8 cellular contexts compared by ENCODE assay signal in genomic region chr22:49847751-49848689, GRCh38. TPM values are rescaled to one million over a fixed set of nuclear protein-coding genes. Genes with fewer than 3 reads are reported as not detected.
A peak's percentile ranks its signal among the peaks of the same experiment; 100 is the strongest.
DNase-seq lines count a peak whose midpoint lies in the region; ATAC-seq and TF ChIP-seq lines count a peak whose summit lies in the region.

No MANE protein-coding gene starts in this region.

- H3K4me1 ChIP-seq in vagina: peaks cover 21% of the 10 kb centered on the region

- H3K36me3 ChIP-seq in vagina: no peaks in the 10 kb centered on the region

- H3K27me3 Mint-ChIP-seq in activated naive CD4-positive, alpha-beta T cell treated with anti-CD3 and anti-CD28 coated beads, Interleukin-2, amount 50 U/mL, for 24 hours: no peaks in the 10 kb centered on the region
- peaks cover 88% of the 10 kb centered on the region for H3K27me3 Mint-ChIP-seq in mesothelial cell of epicardium (ENCODE audit: low read depth)

- H3K27me3 ChIP-seq in vagina: peaks cover 9% of the 10 kb centered on the region

- no peak for ATAC-seq in GM19324 (IDR thresholded peaks at IDR 0.05; ENCODE audit: low FRiP score, unreplicated experiment)

- H3K4me3 ChIP-seq in choroid plexus epithelial cell (ENCODE audit: low read depth, low read length) (peak overlapping the region; percentile 29), vagina (peak overlapping the region; percentile 38 to 52)

- no peak overlapping the region for H3K27ac Mint-ChIP-seq in activated naive CD4-positive, alpha-beta T cell treated with anti-CD3 and anti-CD28 coated beads, Interleukin-2, amount 50 U/mL, for 24 hours
- no peak overlapping the region for H3K27ac Mint-ChIP-seq in mesothelial cell of epicardium

- no peaks in the 10 kb centered on the region for H3K36me3 Mint-ChIP-seq in activated naive CD4-positive, alpha-beta T cell treated with anti-CD3 and anti-CD28 coated beads, Interleukin-2, amount 50 U/mL, for 24 hours
- no peaks in the 10 kb centered on the region for H3K36me3 Mint-ChIP-seq in mesothelial cell of epicardium

- DNase-seq in activated naive CD4-positive, alpha-beta T cell treated with Interleukin-2 at 50 U/mL for 16 hours: no peak
- DNase-seq in choroid plexus epithelial cell (ENCODE audit: low read depth) (no peak), mesothelial cell of epicardium (ENCODE audit: low spot score in 2 of 2, unreplicated experiment in 2 of 2) (no peak), vagina (ENCODE audit: extremely low spot score in 2 of 2) (no peak), DMS79 (lab: John Stamatoyannopoulos, UW) (no peak), RKO (ENCODE audit: low spot score) (no peak)

- H3K4me1 Mint-ChIP-seq in activated naive CD4-positive, alpha-beta T cell treated with anti-CD3 and anti-CD28 coated beads, Interleukin-2, amount 50 U/mL, for 24 hours: peaks cover 18% of the 10 kb centered on the region
- H3K4me1 Mint-ChIP-seq in mesothelial cell of epicardium: no peaks in the 10 kb centered on the region

- intact Hi-C loops in vagina (cut with DNase I): no loop called here

- H3K27ac ChIP-seq in vagina: no peak overlapping the region

- H3K9me3 Mint-ChIP-seq in activated naive CD4-positive, alpha-beta T cell treated with anti-CD3 and anti-CD28 coated beads, Interleukin-2, amount 50 U/mL, for 24 hours: no peaks in the 10 kb centered on the region
- H3K9me3 Mint-ChIP-seq in mesothelial cell of epicardium: no peaks in the 10 kb centered on the region

- no peak for TF ChIP-seq POLR2A in vagina (IDR thresholded peaks at IDR 0.05)

- H3K9me3 ChIP-seq in vagina: no peaks in the 10 kb centered on the region

- H3K4me3 Mint-ChIP-seq in activated naive CD4-positive, alpha-beta T cell treated with anti-CD3 and anti-CD28 coated beads, Interleukin-2, amount 50 U/mL, for 24 hours: peak overlapping the region; percentile 55
- H3K4me3 Mint-ChIP-seq in mesothelial cell of epicardium: peak overlapping the region; percentile 47

- no peak for TF ChIP-seq CTCF in choroid plexus epithelial cell (conservative IDR thresholded peaks at IDR 0.05; ENCODE audit: low read depth, low read length)
- no peak for TF ChIP-seq CTCF in mesothelial cell of epicardium (IDR thresholded peaks at IDR 0.05; ENCODE audit: unreplicated experiment)
- TF ChIP-seq CTCF in vagina (IDR thresholded peaks at IDR 0.05): no peak

RNA-seq across cellular contexts. Expression of gene ZBED4, which starts 5.6 kb away (rescaled TPM):
- total RNA-seq in mesothelial cell of epicardium: 32.3 to 33.3 TPM (median 32.6 TPM) in 3 replicates
- 9.1 TPM for total RNA-seq in vagina

RNA-seq across cellular contexts. Expression of gene BRD1, which starts 20.3 kb away (rescaled TPM):
- total RNA-seq in mesothelial cell of epicardium (60.3 to 65.0 TPM (median 64.1 TPM) in 3 replicates), vagina (35.1 TPM)
